In genomic region chr3:144437989-144438388, GRCh38 we compare ENCODE assay signal across 15 cellular contexts.
DNase-seq lines count a peak whose midpoint lies in the region; ATAC-seq and TF ChIP-seq lines count a peak whose summit lies in the region.
"Had no signal": no experiment of that assay in that cellular context is flagged by ENCODE, and none has a peak within 500 bp of the region (broad histone marks: within the 10 kb centered on the region; RNA-seq: fewer than 3 reads in every experiment).

No MANE protein-coding gene starts in this region.

- DNase-seq in NCI-H82 (lab: John Stamatoyannopoulos, UW) (no peak), HCEC 1CT (no peak), Kasumi-1 (lab: John Stamatoyannopoulos, UW) (no peak), MG63 (no peak)
- DNase-seq: activated CD4-positive, alpha-beta memory T cell treated with anti-CD3 and anti-CD28 coated beads, Interleukin-2, amount 10 ng/mL, durations not matched to agents 7 days and 5 days; activated effector memory CD4-positive, alpha-beta T cell treated with anti-CD3 and anti-CD28 coated beads, Interleukin-2, amount 50 U/mL, for 16 hours; heart left ventricle; MM.1S had no signal

- no peak for TF ChIP-seq POLR2A in gastroesophageal sphincter (IDR thresholded peaks at IDR 0.05)

- no peaks in the 10 kb centered on the region for H3K27me3 ChIP-seq in gastroesophageal sphincter
- H3K27me3 ChIP-seq in MG63: no peaks in the 10 kb centered on the region
- H3K27me3 ChIP-seq: heart left ventricle had no signal

- H3K27ac ChIP-seq in gastroesophageal sphincter: no peak overlapping the region
- H3K27ac ChIP-seq: heart left ventricle had no signal

- TF ChIP-seq CTCF in gastroesophageal sphincter (IDR thresholded peaks at IDR 0.05): no peak

- H3K9me3 ChIP-seq in gastroesophageal sphincter (no peaks in the 10 kb centered on the region), MG63 (no peaks in the 10 kb centered on the region)
- H3K9me3 ChIP-seq: HAP-1, heart left ventricle had no signal

- WGBS in gastroesophageal sphincter (ENCODE audit: low coverage in 1 of 2), 2 donors: 78% methylated on average over 1 of the region's 3 CpGs; no CpG with 5 or more reads in 1 of the 2 donors

- no peak for TF ChIP-seq EP300 in gastroesophageal sphincter (IDR thresholded peaks at IDR 0.05)

- H3K4me3 ChIP-seq in gastroesophageal sphincter: no peak overlapping the region
- H3K4me3 ChIP-seq in MG63: no peak overlapping the region
- H3K4me3 ChIP-seq: HAP-1, heart left ventricle had no signal

- H3K36me3 ChIP-seq in gastroesophageal sphincter (no peaks in the 10 kb centered on the region), MG63 (no peaks in the 10 kb centered on the region)
- H3K36me3 ChIP-seq: HAP-1, heart left ventricle had no signal

- H3K4me1 ChIP-seq in gastroesophageal sphincter: no peaks in the 10 kb centered on the region
- H3K4me1 ChIP-seq: HAP-1, heart left ventricle had no signal

- peak; percentile 73 for ATAC-seq in GM18868 (IDR thresholded peaks at IDR 0.05; ENCODE audit: unreplicated experiment)
- ATAC-seq in GM21786 (IDR thresholded peaks at IDR 0.05; ENCODE audit: unreplicated experiment): peak; percentile 72
- ATAC-seq in HG03196 (IDR thresholded peaks at IDR 0.05; ENCODE audit: unreplicated experiment): peak; percentile 61
- ATAC-seq in gastroesophageal sphincter: peak; percentile 10
- ATAC-seq: heart left ventricle; naive thymus-derived CD4-positive, alpha-beta T cell; sciatic nerve had no signal

Comparison
In these comparisons a context has a peak if more than half of its experiments do, and no peak if none do; other contexts are left out.
1. ATAC-seq: peak in every context shown above with its lines; median percentile 73 in GM18868; 72 in GM21786; 61 in HG03196; 10 in gastroesophageal sphincter.